In the genomic region with DNA sequence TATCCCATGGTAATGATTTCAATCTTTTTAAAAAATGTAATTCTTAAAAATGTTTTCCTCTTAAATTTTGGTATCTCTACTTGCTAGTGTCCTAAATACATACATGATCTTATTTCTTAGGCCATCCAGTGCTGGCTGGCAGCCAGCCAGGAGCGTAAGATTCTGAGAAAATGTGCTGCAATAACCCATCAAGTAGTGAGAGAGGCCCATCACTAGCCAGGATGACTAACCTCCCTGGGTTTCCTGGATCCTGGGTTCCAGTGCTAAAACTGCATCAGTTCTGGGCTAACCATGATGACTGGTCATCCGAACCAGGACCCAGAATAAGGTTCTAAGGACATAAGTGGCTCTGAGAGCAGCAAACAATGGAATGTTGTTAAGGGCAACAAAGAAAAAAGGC, we compare ENCODE assay signal across 11 cellular contexts. TPM values are rescaled to one million over a fixed set of nuclear protein-coding genes. Genes with fewer than 3 reads are reported as not detected.
A peak's percentile ranks its signal among the peaks of the same experiment; 100 is the strongest.
DNase-seq lines count a peak whose midpoint lies in the region; ATAC-seq and TF ChIP-seq lines count a peak whose summit lies in the region.
"Had no signal": no experiment of that assay in that cellular context is flagged by ENCODE, and none has a peak within 500 bp of the region (broad histone marks: within the 10 kb centered on the region; RNA-seq: fewer than 3 reads in every experiment).

No MANE protein-coding gene starts in this region.

- no peaks in the 10 kb centered on the region for H3K9me3 Mint-ChIP-seq in progenitor cell of endocrine pancreas (ENCODE audit: low read depth)
- H3K9me3 Mint-ChIP-seq: stimulated activated naive B cell treated with anti-CD40 and anti-IgM and Interleukin-4, amounts not matched to agents 10 μg/mL and 1 μg/mL and 100 μg/mL, for 72 hours had no signal

- peak; percentile 46 for DNase-seq in stimulated activated CD4-positive, alpha-beta T cell treated with anti-CD3 and anti-CD28 coated beads, Interleukin-15, amount 100 ng/mL, for 24 hours
- no peak for DNase-seq in stimulated activated CD4-positive, alpha-beta T cell treated with anti-CD3 and anti-CD28 coated beads, Interleukin-4, amount 100 ng/mL, for 4 hours
- DNase-seq in adipocyte (ENCODE audit: low read depth) (peak; percentile 72), hepatocyte (ENCODE audit: low spot score) (peak; percentile 54), upper lobe of right lung (no peak), progenitor cell of endocrine pancreas (ENCODE audit: low spot score, unreplicated experiment) (no peak), NCI-H69 (lab: John Stamatoyannopoulos, UW) (no peak)
- DNase-seq: cerebellar nuclear complex; H7; stimulated activated naive B cell treated with anti-CD40 and anti-IgM and Interleukin-4, amounts not matched to agents 10 μg/mL and 1 μg/mL and 100 μg/mL, for 72 hours had no signal

- H3K9me2 ChIP-seq in hepatocyte (replicated peaks; ENCODE audit: insufficient read depth), result no peaks in the 10 kb centered on the region

- H3K36me3 ChIP-seq in adipocyte (ENCODE audit: control insufficient read depth, insufficient read depth, low read length, severe bottlenecking) (no peaks in the 10 kb centered on the region), hepatocyte (replicated peaks; ENCODE audit: insufficient read depth, low read depth) (no peaks in the 10 kb centered on the region), upper lobe of right lung (no peaks in the 10 kb centered on the region)

- peak overlapping the region; percentile 32 for H3K9ac ChIP-seq in adipocyte (ENCODE audit: low read length)

- H2AFZ ChIP-seq in hepatocyte, result no peak overlapping the region

- H3K79me2 ChIP-seq in hepatocyte, result no peaks in the 10 kb centered on the region

- H4K20me1 ChIP-seq in hepatocyte (ENCODE audit: insufficient read depth, poor library complexity, severe bottlenecking), result no peaks in the 10 kb centered on the region

- H3K9me3 ChIP-seq in adipocyte (ENCODE audit: control insufficient read depth, low read length) (no peaks in the 10 kb centered on the region), hepatocyte (ENCODE audit: low read depth) (no peaks in the 10 kb centered on the region), upper lobe of right lung (no peaks in the 10 kb centered on the region)

- no peak overlapping the region for H3K4me3 Mint-ChIP-seq in progenitor cell of endocrine pancreas (ENCODE audit: low read depth)
- H3K4me3 Mint-ChIP-seq: stimulated activated naive B cell treated with anti-CD40 and anti-IgM and Interleukin-4, amounts not matched to agents 10 μg/mL and 1 μg/mL and 100 μg/mL, for 72 hours had no signal

- H3K27me3 ChIP-seq in adipocyte (replicated peaks; ENCODE audit: control insufficient read depth, insufficient read depth, low read length), result no peaks in the 10 kb centered on the region
- H3K27me3 ChIP-seq in hepatocyte, result no peaks in the 10 kb centered on the region
- H3K27me3 ChIP-seq in upper lobe of right lung, result no peaks in the 10 kb centered on the region

- intact Hi-C loops in upper lobe of right lung (cut with DNase I), result no loop called here

- peaks cover 4% of the 10 kb centered on the region for H3K4me1 Mint-ChIP-seq in progenitor cell of endocrine pancreas (ENCODE audit: low read depth)

- peak; percentile 8 for ATAC-seq in upper lobe of right lung
- ATAC-seq in GM21825 (IDR thresholded peaks at IDR 0.05; ENCODE audit: unreplicated experiment), result no peak
- ATAC-seq: stimulated activated naive B cell treated with anti-CD40 and anti-IgM and Interleukin-4, amounts not matched to agents 10 μg/mL and 1 μg/mL and 100 μg/mL, for 72 hours had no signal

- no peak overlapping the region for H3K4me2 ChIP-seq in hepatocyte

- WGBS in hepatocyte (ENCODE audit: low lambda C conversion rate, missing lambda C conversion rate), result 76% methylated on average over 2 of the region's 2 CpGs

- peak overlapping the region; percentile 41 for H3K27ac ChIP-seq in hepatocyte
- H3K27ac ChIP-seq in upper lobe of right lung, result no peak overlapping the region

- H3K27ac Mint-ChIP-seq in progenitor cell of endocrine pancreas, result no peak overlapping the region
- H3K27ac Mint-ChIP-seq: stimulated activated naive B cell treated with anti-CD40 and anti-IgM and Interleukin-4, amounts not matched to agents 10 μg/mL and 1 μg/mL and 100 μg/mL, for 72 hours had no signal

- H3K4me3 ChIP-seq in adipocyte (ENCODE audit: low read length) (no peak overlapping the region), hepatocyte (no peak overlapping the region), upper lobe of right lung (no peak overlapping the region)

- H3K27me3 Mint-ChIP-seq in progenitor cell of endocrine pancreas, result no peaks in the 10 kb centered on the region
- H3K27me3 Mint-ChIP-seq: stimulated activated naive B cell treated with anti-CD40 and anti-IgM and Interleukin-4, amounts not matched to agents 10 μg/mL and 1 μg/mL and 100 μg/mL, for 72 hours had no signal

- peaks cover 39% of the 10 kb centered on the region for H3K4me1 ChIP-seq in adipocyte (ENCODE audit: control insufficient read depth, insufficient read depth, low read length)
- peaks cover 8% of the 10 kb centered on the region for H3K4me1 ChIP-seq in hepatocyte (ENCODE audit: insufficient read depth)
- peaks cover 24% of the 10 kb centered on the region for H3K4me1 ChIP-seq in upper lobe of right lung

- H3K36me3 Mint-ChIP-seq in progenitor cell of endocrine pancreas (ENCODE audit: insufficient read depth), result peaks cover 17% of the 10 kb centered on the region

- TF ChIP-seq CTCF in hepatocyte (IDR thresholded peaks at IDR 0.05; ENCODE audit: poor library complexity) (no peak), upper lobe of right lung (IDR thresholded peaks at IDR 0.05) (no peak), progenitor cell of endocrine pancreas (IDR thresholded peaks at IDR 0.05; ENCODE audit: unreplicated experiment) (no peak)

RNA-seq across cellular contexts. Expression of gene UCP3, which starts 15.7 kb away (rescaled TPM):
- total RNA-seq in hepatocyte (0.36 and 0.80 TPM in 2 replicates), upper lobe of right lung (2.6 TPM), progenitor cell of endocrine pancreas (4.3 and 5.2 TPM in 2 replicates)
- polyA plus RNA-seq in hepatocyte, result not detected in 2 replicates

RNA-seq across cellular contexts. Expression of gene UCP2, which starts 42.0 kb away (rescaled TPM):
- total RNA-seq in hepatocyte (8.0 and 9.3 TPM in 2 replicates), upper lobe of right lung (56.3 TPM), progenitor cell of endocrine pancreas (89.9 and 103 TPM in 2 replicates)
- polyA plus RNA-seq in hepatocyte, result 34.9 and 60.7 TPM in 2 replicates

Comparison
In these comparisons a context has a peak if more than half of its experiments do, and no peak if none do; other contexts are left out.
1. DNase-seq: peak in stimulated activated CD4-positive, alpha-beta T cell treated with anti-CD3 and anti-CD28 coated beads, Interleukin-15, amount 100 ng/mL, for 24 hours (single experiment), adipocyte (single experiment) and hepatocyte (single experiment); none in stimulated activated CD4-positive, alpha-beta T cell treated with anti-CD3 and anti-CD28 coated beads, Interleukin-4, amount 100 ng/mL, for 4 hours (0 of 2), upper lobe of right lung (single experiment), progenitor cell of endocrine pancreas (single experiment) and NCI-H69 (single experiment).